In genomic region chr7:112938895-112939588, GRCh38 we compare ENCODE assay signal across 8 cellular contexts.
DNase-seq lines count a peak whose midpoint lies in the region; ATAC-seq and TF ChIP-seq lines count a peak whose summit lies in the region.

No MANE protein-coding gene starts in this region.

- peak overlapping the region; percentile 63 for H3K27ac ChIP-seq in brain microvascular endothelial cell

- ATAC-seq in HG02763 (IDR thresholded peaks at IDR 0.05; ENCODE audit: unreplicated experiment) (peak; percentile 4), sciatic nerve (no peak), GM18517 (IDR thresholded peaks at IDR 0.05; ENCODE audit: unreplicated experiment) (no peak), HG03342 (IDR thresholded peaks at IDR 0.05; ENCODE audit: unreplicated experiment) (no peak)

- H3K36me3 ChIP-seq in ES-I3 (ENCODE audit: insufficient read depth, low read length) (no peaks in the 10 kb centered on the region), brain microvascular endothelial cell (replicated peaks) (no peaks in the 10 kb centered on the region), iPS-15b (ENCODE audit: control insufficient read depth, insufficient read depth, low read length) (no peaks in the 10 kb centered on the region)

- in situ Hi-C loops in brain microvascular endothelial cell (cut with HindIII; ENCODE audit: low pct_ligation_motif_present, low sequenced_read_pairs): no loop called here

- H3K9ac ChIP-seq in ES-I3 (ENCODE audit: low read depth, low read length): peak overlapping the region; percentile 80
- peak overlapping the region; percentile 50 for H3K9ac ChIP-seq in iPS-15b (ENCODE audit: low read depth, low read length)

- no peaks in the 10 kb centered on the region for H3K4me1 ChIP-seq in ES-I3 (ENCODE audit: insufficient read depth, low read length)
- no peaks in the 10 kb centered on the region for H3K4me1 ChIP-seq in iPS-15b (ENCODE audit: control insufficient read depth, insufficient read depth, low read length)

- intact Hi-C loops in sciatic nerve (cut with DNase I): no loop called here

- H3K27me3 ChIP-seq in brain microvascular endothelial cell (replicated peaks): no peaks in the 10 kb centered on the region
- H3K27me3 ChIP-seq in iPS-15b (ENCODE audit: control insufficient read depth, insufficient read depth, low read length): no peaks in the 10 kb centered on the region

- no peak for TF ChIP-seq CTCF in brain microvascular endothelial cell (IDR thresholded peaks at IDR 0.05; ENCODE audit: low read depth, low read length, missing control alignments)

- DNase-seq in RPMI8226 (peak; percentile 24), brain microvascular endothelial cell (peak; percentile 24), sciatic nerve (ENCODE audit: low spot score) (peak; percentile 64)

- no peaks in the 10 kb centered on the region for H3K9me3 ChIP-seq in ES-I3 (ENCODE audit: control insufficient read depth, insufficient read depth, low read length)
- H3K9me3 ChIP-seq in iPS-15b (ENCODE audit: control insufficient read depth, insufficient read depth, low read length): no peaks in the 10 kb centered on the region

- peak overlapping the region; percentile 88 for H3K4me3 ChIP-seq in brain microvascular endothelial cell (ENCODE audit: low read depth, low read length)
- H3K4me3 ChIP-seq in iPS-15b (ENCODE audit: low read depth, low read length): peak overlapping the region; percentile 88
